In the genomic region with DNA sequence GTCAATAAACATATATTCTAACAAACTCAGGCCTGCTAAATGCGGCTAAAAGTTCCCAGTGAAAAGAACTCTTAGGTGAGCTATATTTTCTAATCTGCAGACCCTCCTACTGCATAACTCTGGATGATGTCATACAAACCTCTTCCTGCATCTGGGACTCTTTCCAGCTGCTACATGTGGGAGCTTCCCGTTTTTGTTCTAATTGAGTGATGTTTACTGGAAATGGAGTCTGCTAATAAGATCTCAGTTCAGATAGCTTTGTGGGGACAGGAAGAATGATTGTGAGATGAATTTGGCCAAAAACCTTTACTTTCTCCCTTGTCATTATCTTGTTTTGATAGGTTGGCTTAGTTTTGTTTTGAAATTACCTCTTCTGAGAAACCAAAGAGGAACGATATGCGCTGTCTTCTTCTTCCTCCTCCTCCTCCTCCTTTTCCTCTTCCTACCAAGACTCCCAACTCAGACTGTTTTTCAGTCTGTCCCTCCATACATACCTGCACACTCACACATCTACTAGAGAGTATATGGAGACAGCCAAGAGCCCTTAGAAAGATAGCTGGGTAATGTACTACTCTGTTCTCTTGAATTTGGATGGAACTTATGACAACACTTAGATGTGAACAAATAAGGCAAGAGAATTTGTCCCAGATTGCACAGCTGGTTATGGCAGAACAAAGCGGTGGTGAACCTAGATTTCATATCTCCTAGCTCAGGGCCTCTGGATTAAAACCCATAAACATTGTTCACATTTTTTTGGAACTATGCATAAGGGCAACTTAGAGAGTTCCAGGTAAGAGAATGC, we compare ENCODE assay signal across 8 cellular contexts. TPM values are rescaled to one million over a fixed set of nuclear protein-coding genes. Genes with fewer than 3 reads are reported as not detected.
DNase-seq lines count a peak whose midpoint lies in the region; ATAC-seq, FAIRE-seq and TF ChIP-seq lines count a peak whose summit lies in the region.

No MANE protein-coding gene starts in this region.

- no peak for TF ChIP-seq POLR2A in A549 (IDR thresholded peaks at IDR 0.05; ENCODE audit: low read length)

- H3K27ac ChIP-seq in A549 (peak overlapping the region; percentile 27 to 70; a peak in 5 of 6 replicates), left lung (peak overlapping the region; percentile 21 to 76)

- 69% methylated on average over 5 of the region's 5 CpGs for WGBS in A549 (ENCODE audit: missing lambda C conversion rate)

- ATAC-seq in A549 (peak in 1 of 2 experiments; percentile 60; a peak in 3 of 6 replicates), left lung (peak; percentile 64), GM21528 (IDR thresholded peaks at IDR 0.05; ENCODE audit: low FRiP score, unreplicated experiment) (no peak), GM21360 (IDR thresholded peaks at IDR 0.05; ENCODE audit: unreplicated experiment) (no peak)

- peak in 1 of 2 experiments; percentile 30 for DNase-seq in A549 (ENCODE audit: low read depth in 1 of 2, low spot score in 1 of 2)
- DNase-seq in HTR-8/SVneo (ENCODE audit: insufficient read length, low spot score), result peak; percentile 72
- DNase-seq in astrocyte of the spinal cord (ENCODE audit: low read depth, low spot score), result peak; percentile 82
- no peak for DNase-seq in left lung
- DNase-seq in GM19238 (ENCODE audit: insufficient read length, low spot score), result no peak
- DNase-seq in NCI-H774 (lab: John Stamatoyannopoulos, UW), result no peak

- in situ Hi-C loops in astrocyte of the spinal cord (cut with HindIII; ENCODE audit: low sequenced_read_pairs), result no loop called here

- TF ChIP-seq CTCF in A549 (IDR thresholded peaks at IDR 0.05), result no peak
- TF ChIP-seq CTCF in astrocyte of the spinal cord (IDR thresholded peaks at IDR 0.05; ENCODE audit: low read depth, low read length), result no peak
- no peak for TF ChIP-seq CTCF in left lung (IDR thresholded peaks at IDR 0.05)

- H3K4me3 ChIP-seq in A549 (no peak overlapping the region), astrocyte of the spinal cord (ENCODE audit: low read depth, low read length) (no peak overlapping the region), left lung (no peak overlapping the region)

- POLR2A ChIA-PET in A549 (lab: Yijun Ruan, JAX), result interaction anchor here (0.6 to 1.1 kb wide), 4 partner anchors 31 to 448 kb away, joined by 3 read pairs; a partner anchor contains a TSS

- TF ChIP-seq EP300 in A549 (IDR thresholded peaks at IDR 0.05), result no peak

- no peaks in the 10 kb centered on the region for H3K27me3 ChIP-seq in left lung

- intact Hi-C loops in left lung (cut with DNase I), result no loop called here

- peak overlapping the region; percentile 63 for H3K4me2 ChIP-seq in A549

- no peak for TF ChIP-seq RAD21 in A549 (conservative IDR thresholded peaks at IDR 0.05 in 1 of 2, IDR thresholded peaks at IDR 0.05 in 1 of 2)

- FAIRE-seq in A549 (lab: Jason Lieb, UNC), result no peak
- FAIRE-seq in HTR-8/SVneo (lab: Jason Lieb, UNC), result peak; percentile 38

- H3K4me1 ChIP-seq in A549, result peaks cover 34% of the 10 kb centered on the region
- peaks cover 5 to 21% of the 10 kb centered on the region in 2 donors for H3K4me1 ChIP-seq in left lung

- CTCF ChIA-PET in A549 (lab: Yijun Ruan, JAX), result interaction anchor here (1.2 to 2.1 kb wide), 8 partner anchors 10 to 118 kb away, joined by 3 to 11 read pairs (median 4); no protein-coding TSS in a partner anchor

- no peaks in the 10 kb centered on the region for H3K36me3 ChIP-seq in left lung

- H3K9me3 ChIP-seq in A549, result no peaks in the 10 kb centered on the region
- peaks cover 0 to 4% of the 10 kb centered on the region in 2 donors for H3K9me3 ChIP-seq in left lung

TF ChIP-seq in A549, 52 proteins besides CTCF, POLR2A, EP300 and RAD21:
- TF ChIP-seq CHD4 (IDR thresholded peaks at IDR 0.05; ENCODE audit: borderline replicate concordance), result no peak
- TF ChIP-seq FOXS1 (CRISPR knock-in tag; IDR thresholded peaks at IDR 0.05), result no peak
- no peak for TF ChIP-seq MAFK (IDR thresholded peaks at IDR 0.05; ENCODE audit: partially characterized antibody)
- no peak for TF ChIP-seq JUNB (IDR thresholded peaks at IDR 0.05)
- TF ChIP-seq, protein P1, sequence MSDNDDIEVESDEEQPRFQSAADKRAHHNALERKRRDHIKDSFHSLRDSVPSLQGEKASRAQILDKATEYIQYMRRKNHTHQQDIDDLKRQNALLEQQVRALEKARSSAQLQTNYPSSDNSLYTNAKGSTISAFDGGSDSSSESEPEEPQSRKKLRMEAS (IDR thresholded peaks at IDR 0.05), result no peak
- TF ChIP-seq EHF (CRISPR knock-in tag; IDR thresholded peaks at IDR 0.05), result no peak
- no peak for TF ChIP-seq HEYL (CRISPR knock-in tag; IDR thresholded peaks at IDR 0.05)
- TF ChIP-seq KDM1A (IDR thresholded peaks at IDR 0.05; ENCODE audit: low read depth), result no peak
- no peak for TF ChIP-seq FOSL2 (IDR thresholded peaks at IDR 0.05)
- no peak for TF ChIP-seq FOSL2 (CRISPR knock-in tag; IDR thresholded peaks at IDR 0.05)
- TF ChIP-seq HOXB5 (CRISPR knock-in tag; IDR thresholded peaks at IDR 0.05), result no peak
- TF ChIP-seq EHMT2 (IDR thresholded peaks at IDR 0.05; ENCODE audit: low read depth), result no peak
- no peak for TF ChIP-seq ZFP36 (IDR thresholded peaks at IDR 0.05; ENCODE audit: borderline replicate concordance, partially characterized antibody)
- TF ChIP-seq TFCP2L1 (CRISPR knock-in tag; IDR thresholded peaks at IDR 0.05), result no peak

RNA-seq across cellular contexts. Expression of a gene that starts 39.8 kb away (rescaled TPM):
- 25.7 and 26.9 TPM in 2 replicates for polyA plus RNA-seq in A549 (2011; rRNA removed)
- 8.6 and 12.2 TPM in 2 replicates for polyA plus RNA-seq in A549 (2012; cell fraction: cytosol; rRNA removed)
- 11.6 and 12.6 TPM in 2 replicates for polyA plus RNA-seq in A549 (2012; cell fraction: nucleus; rRNA removed)
- 15.9 to 19.3 TPM (median 15.9 TPM) in 3 replicates for polyA plus RNA-seq in A549 (2017; fragmentation: RNase III; extraction: RNeasy Plus Mini Kit Qiagen cat#74134 plus additional on column Dnase treatment)
- polyA minus RNA-seq in A549 (2011; rRNA and poly(A)+ RNA removed), result 29.7 and 39.7 TPM in 2 replicates
- total RNA-seq in left lung, result 10 to 100 TPM; 56.5 to 70.7 TPM

RNA-seq across cellular contexts. Expression of a gene that starts 58.6 kb away (rescaled TPM):
- 341 and 360 TPM in 2 replicates for polyA plus RNA-seq in A549 (2011; rRNA removed)
- polyA plus RNA-seq in A549 (2012; cell fraction: cytosol; rRNA removed), result 322 and 418 TPM in 2 replicates
- 154 and 191 TPM in 2 replicates for polyA plus RNA-seq in A549 (2012; cell fraction: nucleus; rRNA removed)
- polyA plus RNA-seq in A549 (2017; fragmentation: RNase III; extraction: RNeasy Plus Mini Kit Qiagen cat#74134 plus additional on column Dnase treatment), result 514 to 554 TPM (median 521 TPM) in 3 replicates
- polyA minus RNA-seq in A549 (2011; rRNA and poly(A)+ RNA removed), result 342 and 464 TPM in 2 replicates
- 100 to 1,000 TPM; 162 to 217 TPM for total RNA-seq in left lung

Comparison
In these comparisons a context has a peak if more than half of its experiments do, and no peak if none do; other contexts are left out.
1. DNase-seq: peak in HTR-8/SVneo (single experiment) and astrocyte of the spinal cord (single experiment); none in left lung (0 of 2), GM19238 (single experiment) and NCI-H774 (single experiment).